In genomic region chr16:79331064-79331463, GRCh38 we compare ENCODE assay signal across 19 cellular contexts.
"Had no signal": no experiment of that assay in that cellular context is flagged by ENCODE, and none has a peak within 500 bp of the region (broad histone marks: within the 10 kb centered on the region; RNA-seq: fewer than 3 reads in every experiment).

No MANE protein-coding gene starts in this region.

- H3K4me3 ChIP-seq: coronary artery, esophagus squamous epithelium, gastrocnemius medialis, heart left ventricle, lower lobe of right lung had no signal

- ATAC-seq: effector memory CD8-positive, alpha-beta T cell; esophagus mucosa; gastrocnemius medialis; heart left ventricle; left lobe of liver; left ventricle myocardium superior; lower lobe of right lung had no signal

- H3K36me3 Mint-ChIP-seq: mesothelial cell of epicardium had no signal

- H3K9me3 Mint-ChIP-seq: effector memory CD8-positive, alpha-beta T cell; endodermal cell; mesothelial cell of epicardium had no signal

- H3K9me3 ChIP-seq: esophagus squamous epithelium, gastrocnemius medialis, heart left ventricle, lower lobe of right lung had no signal

- H3K36me3 ChIP-seq: esophagus squamous epithelium, gastrocnemius medialis, heart left ventricle, lower lobe of right lung had no signal

- DNase-seq: effector CD8-positive, alpha-beta T cell; effector memory CD8-positive, alpha-beta T cell; endodermal cell; erythroblast; esophagus squamous epithelium; foreskin fibroblast; foreskin melanocyte; gastrocnemius medialis; heart left ventricle; hippocampal formation; left cardiac atrium; left ventricle myocardium superior; lower lobe of right lung; mesenchymal stem cell had no signal

- H3K27me3 ChIP-seq: esophagus squamous epithelium, gastrocnemius medialis had no signal

- H3K27ac ChIP-seq: coronary artery, epithelial cell of prostate, esophagus squamous epithelium, gastrocnemius medialis, heart left ventricle, lower lobe of right lung had no signal

- H3K27me3 Mint-ChIP-seq: effector memory CD8-positive, alpha-beta T cell had no signal

- H3K4me3 Mint-ChIP-seq: effector memory CD8-positive, alpha-beta T cell; endodermal cell; mesothelial cell of epicardium had no signal

- H3K27ac Mint-ChIP-seq: endodermal cell, mesothelial cell of epicardium had no signal
